ENCODE assay signal across 8 cellular contexts in the genomic region with DNA sequence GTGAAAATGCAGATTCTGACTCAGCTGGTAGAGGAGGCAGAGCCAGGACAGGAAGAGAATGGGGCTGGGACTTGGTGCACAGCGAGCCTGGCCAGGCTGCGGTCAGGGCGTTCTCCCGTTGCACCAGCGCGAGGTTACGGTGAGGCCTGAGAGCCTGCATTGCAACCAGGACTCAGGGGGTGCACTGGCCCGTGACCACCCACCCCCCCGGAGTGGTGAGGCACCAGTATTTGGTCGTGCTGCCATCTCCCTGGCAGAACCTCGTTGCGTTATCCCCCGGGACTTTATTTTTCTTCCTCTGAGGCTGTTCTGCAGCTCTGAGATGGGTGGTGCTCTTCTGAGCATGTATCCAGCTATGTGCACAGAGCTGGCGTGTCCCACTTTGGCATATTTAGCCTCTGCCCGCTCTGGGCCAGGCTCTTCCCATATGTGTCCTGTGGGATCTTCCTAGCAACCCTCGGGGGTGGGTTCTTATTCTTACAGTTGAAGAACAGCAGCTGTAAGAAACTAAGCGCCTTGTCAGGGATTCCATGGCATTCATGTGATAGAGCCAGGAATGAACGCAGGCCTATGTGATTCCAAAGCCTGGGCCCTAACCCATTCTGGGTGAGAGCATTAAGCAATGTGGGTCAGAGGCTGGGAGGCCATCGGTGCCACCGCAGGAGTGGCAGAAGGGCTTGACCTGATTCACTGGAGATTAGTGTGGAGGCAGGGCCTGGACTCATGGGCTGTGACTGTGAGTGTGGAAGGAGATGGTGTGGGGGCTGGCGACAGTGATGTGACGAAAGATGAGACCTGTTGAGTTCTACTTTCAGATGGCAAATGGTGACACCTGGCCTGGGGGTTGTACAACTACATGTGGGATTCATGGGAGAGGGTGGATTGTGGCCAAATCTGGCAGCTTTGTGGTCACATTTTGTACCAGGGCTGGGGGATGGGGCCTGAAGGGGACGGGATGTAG. TPM values are rescaled to one million over a fixed set of nuclear protein-coding genes. Genes with fewer than 3 reads are reported as not detected.
DNase-seq lines count a peak whose midpoint lies in the region; ATAC-seq and TF ChIP-seq lines count a peak whose summit lies in the region.

No MANE protein-coding gene starts in this region.

- no peaks in the 10 kb centered on the region for H3K27me3 Mint-ChIP-seq in activated CD4-positive, alpha-beta memory T cell treated with anti-CD3 and anti-CD28 coated beads for 36 hours
- peaks cover 7% of the 10 kb centered on the region for H3K27me3 Mint-ChIP-seq in nephron (ENCODE audit: low read depth)

- intact Hi-C loops in activated CD4-positive, alpha-beta memory T cell treated with anti-CD3 and anti-CD28 coated beads for 36 hours (cut with micrococcal nuclease) = no loop called here

- TF ChIP-seq CTCF in DOHH2 (IDR thresholded peaks at IDR 0.05; ENCODE audit: low read depth, low read length, poor library complexity, severe bottlenecking) (no peak), nephron (IDR thresholded peaks at IDR 0.05; ENCODE audit: unreplicated experiment in 3 of 3) (no peak), brain microvascular endothelial cell (IDR thresholded peaks at IDR 0.05; ENCODE audit: low read depth, low read length, missing control alignments) (no peak)

- H3K9me2 ChIP-seq in DOHH2 (replicated peaks; ENCODE audit: control insufficient read depth, low read length) = no peaks in the 10 kb centered on the region

- H3F3A ChIP-seq in DOHH2 (ENCODE audit: control insufficient read depth, insufficient read depth) = no peaks in the 10 kb centered on the region

- peaks cover 14% of the 10 kb centered on the region for H4K20me1 ChIP-seq in DOHH2 (ENCODE audit: control insufficient read depth, insufficient read depth, low read depth, low read length)

- H3K27ac ChIP-seq in DOHH2 (ENCODE audit: low read depth, low read length) (no peak overlapping the region), brain microvascular endothelial cell (no peak overlapping the region)

- POLR2A ChIA-PET in activated CD4-positive, alpha-beta memory T cell treated with anti-CD3 and anti-CD28 coated beads for 36 hours (lab: Charles Lee) = interaction anchor here (2.0 to 7.7 kb wide), 3 partner anchors 10 to 21 kb away, joined by 6 to 106 read pairs (median 7); partner anchors contain the start of gene GRPEL1

- no peak overlapping the region for H3K27ac Mint-ChIP-seq in activated CD4-positive, alpha-beta memory T cell treated with anti-CD3 and anti-CD28 coated beads for 36 hours
- H3K27ac Mint-ChIP-seq in nephron = peak overlapping the region in 2 of 3 experiments; percentile 22 to 43

- H3K36me3 Mint-ChIP-seq in activated CD4-positive, alpha-beta memory T cell treated with anti-CD3 and anti-CD28 coated beads for 36 hours = no peaks in the 10 kb centered on the region
- no peaks in the 10 kb centered on the region for H3K36me3 Mint-ChIP-seq in nephron (ENCODE audit: low read depth)

- H3K4me3 ChIP-seq in DOHH2 (ENCODE audit: low read length) (peak overlapping the region; percentile 99), brain microvascular endothelial cell (ENCODE audit: low read depth, low read length) (no peak overlapping the region)

- H3K36me3 ChIP-seq in DOHH2 (ENCODE audit: control insufficient read depth, low read length) = peaks cover 21% of the 10 kb centered on the region
- H3K36me3 ChIP-seq in brain microvascular endothelial cell (replicated peaks) = no peaks in the 10 kb centered on the region

- H3K27me3 ChIP-seq in DOHH2 (ENCODE audit: control insufficient read depth, low read length) = peaks cover 9% of the 10 kb centered on the region
- no peaks in the 10 kb centered on the region for H3K27me3 ChIP-seq in brain microvascular endothelial cell (replicated peaks)

- in situ Hi-C loops in brain microvascular endothelial cell (cut with HindIII; ENCODE audit: low pct_ligation_motif_present, low sequenced_read_pairs) = no loop called here

- peaks cover 75% of the 10 kb centered on the region for H3K79me2 ChIP-seq in DOHH2 (ENCODE audit: control insufficient read depth, low read length)

- no peak overlapping the region for H3K4me3 Mint-ChIP-seq in activated CD4-positive, alpha-beta memory T cell treated with anti-CD3 and anti-CD28 coated beads for 36 hours
- H3K4me3 Mint-ChIP-seq in nephron = peak overlapping the region; percentile 84 to 90 (median 88)

- H3K9me3 Mint-ChIP-seq in activated CD4-positive, alpha-beta memory T cell treated with anti-CD3 and anti-CD28 coated beads for 36 hours = no peaks in the 10 kb centered on the region
- H3K9me3 Mint-ChIP-seq in nephron = no peaks in the 10 kb centered on the region

- H3K4me1 ChIP-seq in DOHH2 (ENCODE audit: control insufficient read depth, low read length) = peaks cover 36% of the 10 kb centered on the region

- DNase-seq in activated CD4-positive, alpha-beta memory T cell treated with anti-CD3 and anti-CD28 coated beads for 36 hours = peak; percentile 34
- no peak for DNase-seq in activated CD8-positive, alpha-beta memory T cell treated with anti-CD3 and anti-CD28 coated beads, Interleukin-2, amount 50 U/mL, for 48 hours
- no peak for DNase-seq in Kasumi-1 (lab: John Stamatoyannopoulos, UW)
- DNase-seq in brain microvascular endothelial cell = no peak
- DNase-seq in activated CD8-positive, alpha-beta memory T cell treated with anti-CD3 and anti-CD28 coated beads for 24 hours = no peak

- no peaks in the 10 kb centered on the region for H3K9me3 ChIP-seq in DOHH2 (ENCODE audit: control insufficient read depth, insufficient read depth, low read length)

- peaks cover 60% of the 10 kb centered on the region for H3K4me1 Mint-ChIP-seq in activated CD4-positive, alpha-beta memory T cell treated with anti-CD3 and anti-CD28 coated beads for 36 hours (ENCODE audit: low read depth)
- H3K4me1 Mint-ChIP-seq in nephron = peaks cover 53% of the 10 kb centered on the region

- CTCF ChIA-PET in activated CD4-positive, alpha-beta memory T cell treated with anti-CD3 and anti-CD28 coated beads for 36 hours (lab: Charles Lee) = interaction anchor here (0.9 to 8.3 kb wide), 5 partner anchors 22 to 173 kb away, joined by 3 to 176 read pairs (median 4); partner anchors contain the start of gene GRPEL1

- H3K4me2 ChIP-seq in DOHH2 (ENCODE audit: low read length) = peak overlapping the region; percentile 92

- peak; percentile 33 for ATAC-seq in GM21576 (IDR thresholded peaks at IDR 0.05; ENCODE audit: unreplicated experiment)

RNA-seq across cellular contexts. Expression of gene TADA2B, which starts 3.1 kb away (rescaled TPM):
- 10 to 100 TPM; 10.8 to 11.5 TPM for total RNA-seq in activated CD4-positive, alpha-beta memory T cell treated with anti-CD3 and anti-CD28 coated beads for 36 hours

RNA-seq across cellular contexts. Expression of gene GRPEL1, which starts 21.6 kb away (rescaled TPM):
- 10 to 100 TPM; 63.8 to 68.7 TPM for total RNA-seq in activated CD4-positive, alpha-beta memory T cell treated with anti-CD3 and anti-CD28 coated beads for 36 hours
